11 cellular contexts compared by ENCODE assay signal in genomic region chr2:46979611-46980010, GRCh38. TPM values are rescaled to one million over a fixed set of nuclear protein-coding genes. Genes with fewer than 3 reads are reported as not detected.
DNase-seq lines count a peak whose midpoint lies in the region; ATAC-seq, FAIRE-seq and TF ChIP-seq lines count a peak whose summit lies in the region.
"Had no signal": no experiment of that assay in that cellular context is flagged by ENCODE, and none has a peak within 500 bp of the region (broad histone marks: within the 10 kb centered on the region; RNA-seq: fewer than 3 reads in every experiment).

No MANE protein-coding gene starts in this region.

- H3K27ac Mint-ChIP-seq in activated CD8-positive, alpha-beta T cell treated with anti-CD3 and anti-CD28 coated beads, Interleukin-2, amount 10 ng/mL, durations not matched to agents 7 days and 5 days = peak overlapping the region; percentile 92

- POLR2A ChIA-PET in activated CD8-positive, alpha-beta T cell treated with anti-CD3 and anti-CD28 coated beads, Interleukin-2, amount 10 ng/mL, durations not matched to agents 7 days and 5 days (lab: Charles Lee) = interaction anchor here (1.2 to 1.5 kb wide), 2 partner anchors 10 to 423 kb away, joined by 3 read pairs; partner anchors contain the start of gene MSH2
- POLR2A ChIA-PET in HepG2 (lab: Yijun Ruan, JAX) = no interaction called here

- CTCF ChIA-PET in activated CD8-positive, alpha-beta T cell treated with anti-CD3 and anti-CD28 coated beads, Interleukin-2, amount 10 ng/mL, durations not matched to agents 7 days and 5 days (lab: Charles Lee) = interaction anchor here (0.7 to 2.3 kb wide), 4 partner anchors 37 to 344 kb away, joined by 3 to 9 read pairs (median 6); no protein-coding TSS in a partner anchor
- CTCF ChIA-PET in HepG2 (lab: Yijun Ruan, JAX; ENCODE audit: low intra/inter-chr PET ratio, low total read pairs) = no interaction called here

- TF ChIP-seq CTCF in HepG2 (CRISPR knock-in tag; IDR thresholded peaks at IDR 0.05) (no peak), upper lobe of left lung (IDR thresholded peaks at IDR 0.05) (no peak)

- no peaks in the 10 kb centered on the region for H3K9me3 Mint-ChIP-seq in activated CD8-positive, alpha-beta T cell treated with anti-CD3 and anti-CD28 coated beads, Interleukin-2, amount 10 ng/mL, durations not matched to agents 7 days and 5 days (ENCODE audit: insufficient read depth)
- H3K9me3 Mint-ChIP-seq: brain had no signal

- H3K27me3 Mint-ChIP-seq in activated CD8-positive, alpha-beta T cell treated with anti-CD3 and anti-CD28 coated beads, Interleukin-2, amount 10 ng/mL, durations not matched to agents 7 days and 5 days (ENCODE audit: low read depth) = no peaks in the 10 kb centered on the region
- H3K27me3 Mint-ChIP-seq: brain had no signal

- H3K9ac ChIP-seq in HepG2 (ENCODE audit: insufficient read depth, low read depth, low read length) = no peak overlapping the region

- H3K36me3 ChIP-seq in HepG2 (replicated peaks in 1 of 2; ENCODE audit: control insufficient read depth in 1 of 2, insufficient read depth in 2 of 2, low read length in 2 of 2) = peaks cover 31 to 73% of the 10 kb centered on the region in 2 experiments
- H3K36me3 ChIP-seq in upper lobe of left lung = peaks cover 0 to 36% (median 16%) of the 10 kb centered on the region in 4 donors
- H3K36me3 ChIP-seq: prostate gland had no signal

- H3K79me2 ChIP-seq in HepG2 (ENCODE audit: insufficient read depth, low read length) = no peaks in the 10 kb centered on the region

- H3K4me3 Mint-ChIP-seq in activated CD8-positive, alpha-beta T cell treated with anti-CD3 and anti-CD28 coated beads, Interleukin-2, amount 10 ng/mL, durations not matched to agents 7 days and 5 days = peak overlapping the region; percentile 49
- H3K4me3 Mint-ChIP-seq: brain had no signal

- BruUV-seq in HepG2 (replicated peaks; lab: Mats Ljungman, UMichigan) = no TSS peak

- H3K36me3 Mint-ChIP-seq in activated CD8-positive, alpha-beta T cell treated with anti-CD3 and anti-CD28 coated beads, Interleukin-2, amount 10 ng/mL, durations not matched to agents 7 days and 5 days (ENCODE audit: low read depth) = peaks cover 69% of the 10 kb centered on the region

- H3K9me3 ChIP-seq in HepG2 (ENCODE audit: low read length) (no peaks in the 10 kb centered on the region), upper lobe of left lung (no peaks in the 10 kb centered on the region)
- H3K9me3 ChIP-seq: prostate gland had no signal

- H3K4me1 Mint-ChIP-seq in activated CD8-positive, alpha-beta T cell treated with anti-CD3 and anti-CD28 coated beads, Interleukin-2, amount 10 ng/mL, durations not matched to agents 7 days and 5 days (ENCODE audit: low read depth) = peaks cover 82% of the 10 kb centered on the region
- H3K4me1 Mint-ChIP-seq: brain had no signal

- H3K27ac ChIP-seq in HepG2 (ENCODE audit: extremely low read length, insufficient read depth, low read length) = no peak overlapping the region
- peak overlapping the region in 3 of 4 donors; percentile 27 to 63 (median 33) for H3K27ac ChIP-seq in upper lobe of left lung
- H3K27ac ChIP-seq: prostate gland had no signal

- H3K4me1 ChIP-seq in HepG2 (ENCODE audit: insufficient read depth, low read length) = peaks cover 20% of the 10 kb centered on the region
- peaks cover 26 to 40% (median 37%) of the 10 kb centered on the region in 4 donors for H3K4me1 ChIP-seq in upper lobe of left lung
- H3K4me1 ChIP-seq: prostate gland had no signal

- 96% methylated on average over 10 of the region's 13 CpGs for WGBS in HepG2 (ENCODE audit: low lambda C conversion rate)
- 89 to 97% methylated on average over 8 to 12 of the region's 13 CpGs for WGBS in upper lobe of left lung, 2 donors

- intact Hi-C loops in HepG2 (cut with micrococcal nuclease; ENCODE audit: unreplicated experiment) = no loop called here

- TF ChIP-seq POLR2A in HepG2 (IDR thresholded peaks at IDR 0.05; ENCODE audit: insufficient read depth in 1 of 2, low read depth in 2 of 2, low read length in 2 of 2) (no peak), upper lobe of left lung (IDR thresholded peaks at IDR 0.05) (peak in 1 of 4 donors; percentile 46)

- no peak for TF ChIP-seq RAD21 in HepG2 (CRISPR knock-in tag; IDR thresholded peaks at IDR 0.05)

- peak; percentile 38 for DNase-seq in stimulated activated CD4-positive, alpha-beta T cell treated with anti-CD3 and anti-CD28 coated beads, Interleukin-15, amount 100 ng/mL, for 24 hours
- DNase-seq in stimulated activated CD4-positive, alpha-beta T cell treated with anti-CD3 and anti-CD28 coated beads, Interleukin-2, amount 100 ng/mL, for 24 hours = no peak
- peak; percentile 66 for DNase-seq in activated CD8-positive, alpha-beta T cell treated with anti-CD3 and anti-CD28 coated beads, Interleukin-2, amount 10 ng/mL, durations not matched to agents 7 days and 5 days
- no peak for DNase-seq in HepG2 (ENCODE audit: low spot score)
- DNase-seq in upper lobe of left lung = peak; percentile 47 to 56
- no peak for DNase-seq in T1000 (lab: John Stamatoyannopoulos, UW)
- DNase-seq in HCEC 1CT = no peak
- DNase-seq: kidney had no signal

- H3K27me3 ChIP-seq in HepG2 (ENCODE audit: control insufficient read depth in 1 of 2, insufficient read depth in 2 of 2, low read length in 2 of 2) (no peaks in the 10 kb centered on the region), upper lobe of left lung (no peaks in the 10 kb centered on the region)

- H3K4me3 ChIP-seq in HepG2 (replicated peaks in 1 of 3; ENCODE audit: insufficient read depth in 1 of 3, low read depth in 2 of 3, low read length in 3 of 3) (no peak overlapping the region), upper lobe of left lung (no peak overlapping the region)
- H3K4me3 ChIP-seq: prostate gland had no signal

- H3K4me2 ChIP-seq in HepG2 (ENCODE audit: low read depth, low read length) = no peak overlapping the region

- in situ Hi-C loops in HepG2 (cut with HindIII; ENCODE audit: extremely low pct_ligation_motif_present, low pct_unique_long_range_greater_than_20kb) = no loop called here

- no peaks in the 10 kb centered on the region for H4K20me1 ChIP-seq in HepG2 (ENCODE audit: insufficient read depth, low read length)

- ATAC-seq in activated CD8-positive, alpha-beta T cell treated with anti-CD3 and anti-CD28 coated beads, Interleukin-2, amount 10 ng/mL, durations not matched to agents 7 days and 5 days = peak; percentile 69
- ATAC-seq in HepG2 (no peak), upper lobe of left lung (ENCODE audit: low FRiP score in 2 of 2) (peak in 1 of 2 donors; percentile 23), HG02678 (IDR thresholded peaks at IDR 0.05; ENCODE audit: unreplicated experiment) (no peak)

- TF ChIP-seq EP300 in HepG2 (IDR thresholded peaks at IDR 0.05; ENCODE audit: low read depth in 2 of 2, low read length in 2 of 2) (no peak), HepG2 (CRISPR knock-in tag; IDR thresholded peaks at IDR 0.05; ENCODE audit: borderline replicate concordance) (no peak), upper lobe of left lung (IDR thresholded peaks at IDR 0.05) (no peak)

- H2AFZ ChIP-seq in HepG2 (ENCODE audit: low read length) = no peak overlapping the region

- no peak for FAIRE-seq in HepG2 (lab: Jason Lieb, UNC)
- FAIRE-seq: kidney had no signal

TF ChIP-seq in HepG2, 621 proteins besides CTCF, POLR2A, EP300 and RAD21 (continues in another document):
- TF ChIP-seq SMAD1 (CRISPR knock-in tag; IDR thresholded peaks at IDR 0.05; ENCODE audit: borderline replicate concordance, low read depth) = no peak
- no peak for TF ChIP-seq GMEB1 (CRISPR knock-in tag; IDR thresholded peaks at IDR 0.05; ENCODE audit: borderline replicate concordance)
- no peak for TF ChIP-seq GATAD1 (CRISPR knock-in tag; IDR thresholded peaks at IDR 0.05)
- no peak for TF ChIP-seq HCFC1 (IDR thresholded peaks at IDR 0.05; ENCODE audit: low read depth, low read length)
- no peak for TF ChIP-seq KLF16 (CRISPR knock-in tag; IDR thresholded peaks at IDR 0.05)

RNA-seq across cellular contexts. Expression of gene TTC7A, which starts 38.6 kb away (rescaled TPM):
- 10 to 100 TPM; 59.3 to 61.0 TPM for total RNA-seq in activated CD8-positive, alpha-beta T cell treated with anti-CD3 and anti-CD28 coated beads, Interleukin-2, amount 10 ng/mL, durations not matched to agents 7 days and 5 days
- total RNA-seq in HepG2 (2016; rRNA removed; fragmentation: Illumina TruSeq; extraction: Trizol) = 21.0 and 24.0 TPM in 2 replicates
- 8.3 and 8.9 TPM in 2 replicates for total RNA-seq in HepG2 (2016; cell fraction: cytosol; rRNA removed; fragmentation: Illumina TruSeq; extraction: Trizol; ENCODE audit: low read depth)
- total RNA-seq in HepG2 (2016; cell fraction: insoluble cytoplasmic fraction; rRNA removed; fragmentation: Illumina TruSeq; extraction: Trizol) = 17.8 and 24.5 TPM in 2 replicates
- 18.3 and 18.8 TPM in 2 replicates for total RNA-seq in HepG2 (2016; cell fraction: membrane; rRNA removed; fragmentation: Illumina TruSeq; extraction: Trizol)
- total RNA-seq in HepG2 (2016; cell fraction: nucleus; rRNA removed; fragmentation: Illumina TruSeq; extraction: Trizol) = 28.5 and 28.8 TPM in 2 replicates
- 23.7 and 25.2 TPM in 2 replicates for polyA plus RNA-seq in HepG2 (2011; rRNA removed)
- 16.5 and 24.2 TPM in 2 replicates for polyA plus RNA-seq in HepG2 (2011; cell fraction: cytosol; rRNA removed)
- 65.7 and 80.5 TPM in 2 replicates for polyA plus RNA-seq in HepG2 (2011; cell fraction: nucleus; rRNA removed)
- 20.4 and 24.1 TPM in 2 replicates for polyA plus RNA-seq in HepG2 (2012)
- 5.7 and 5.8 TPM in 2 replicates for polyA plus RNA-seq in HepG2 (2016; cell fraction: cytosol; fragmentation: Illumina TruSeq; extraction: Trizol; ENCODE audit: low read depth)
- polyA plus RNA-seq in HepG2 (2016; cell fraction: insoluble cytoplasmic fraction; fragmentation: Illumina TruSeq; extraction: Trizol; ENCODE audit: low read depth) = 19.1 and 24.2 TPM in 2 replicates
- 11.6 and 14.8 TPM in 2 replicates for polyA plus RNA-seq in HepG2 (2016; cell fraction: membrane; fragmentation: Illumina TruSeq; extraction: Trizol; ENCODE audit: low read depth)
- polyA plus RNA-seq in HepG2 (2016; cell fraction: nucleus; fragmentation: Illumina TruSeq; extraction: Trizol; ENCODE audit: insufficient read depth, low read depth) = 29.2 and 31.6 TPM in 2 replicates
- 25.8 and 60.0 TPM in 2 replicates for polyA minus RNA-seq in HepG2 (2011; rRNA and poly(A)+ RNA removed; ENCODE audit: low replicate concordance)
- polyA minus RNA-seq in HepG2 (2011; cell fraction: cytosol; rRNA and poly(A)+ RNA removed) = 12.9 and 13.4 TPM in 2 replicates
- polyA minus RNA-seq in HepG2 (2011; cell fraction: nucleus; rRNA and poly(A)+ RNA removed) = 37.9 and 48.2 TPM in 2 replicates
- total RNA-seq in upper lobe of left lung = 100 to 1,000 TPM in 2 of 6 donors, 10 to 100 TPM in 4; 64.0 to 119 (median 80.0) TPM

Comparison
In these comparisons a context has a peak if more than half of its experiments do, and no peak if none do; other contexts are left out.
1. DNase-seq: peak in stimulated activated CD4-positive, alpha-beta T cell treated with anti-CD3 and anti-CD28 coated beads, Interleukin-15, amount 100 ng/mL, for 24 hours (single experiment), activated CD8-positive, alpha-beta T cell treated with anti-CD3 and anti-CD28 coated beads, Interleukin-2, amount 10 ng/mL, durations not matched to agents 7 days and 5 days (single experiment) and upper lobe of left lung (2 of 2); none in stimulated activated CD4-positive, alpha-beta T cell treated with anti-CD3 and anti-CD28 coated beads, Interleukin-2, amount 100 ng/mL, for 24 hours (0 of 2), HepG2 (single experiment), T1000 (single experiment) and HCEC 1CT (single experiment).